Comparison of ENCODE assay signal across 8 cellular contexts in the genomic region with DNA sequence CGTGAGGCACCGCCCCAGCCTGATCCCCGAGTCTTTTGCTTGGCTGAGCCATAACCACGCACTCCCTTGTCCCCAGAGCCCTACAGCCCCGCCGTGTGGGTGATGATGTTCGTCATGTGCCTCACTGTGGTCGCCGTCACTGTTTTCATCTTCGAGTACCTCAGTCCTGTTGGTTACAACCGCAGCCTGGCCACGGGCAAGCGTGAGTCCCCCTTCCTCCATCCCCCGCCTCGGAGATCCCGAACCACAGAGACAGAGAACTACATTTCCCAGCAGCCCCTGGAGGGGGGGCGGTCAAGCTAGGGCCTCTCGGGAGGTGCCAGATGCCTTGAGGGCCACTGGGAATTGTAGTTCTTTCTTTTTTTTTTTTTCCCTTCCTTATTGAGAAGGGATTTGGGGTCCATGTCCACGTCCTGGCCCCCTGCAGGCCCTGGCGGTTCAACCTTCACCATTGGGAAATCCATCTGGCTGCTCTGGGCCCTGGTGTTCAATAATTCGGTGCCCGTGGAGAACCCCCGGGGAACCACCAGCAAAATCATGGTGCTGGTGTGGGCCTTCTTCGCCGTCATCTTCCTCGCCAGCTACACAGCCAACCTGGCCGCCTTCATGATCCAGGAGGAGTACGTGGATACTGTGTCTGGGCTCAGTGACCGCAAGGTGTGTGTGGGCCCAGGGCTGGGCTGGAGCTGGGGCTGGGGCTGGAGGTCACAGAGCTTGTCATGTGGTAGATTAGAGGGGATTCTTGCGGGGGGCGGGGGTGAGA. TPM values are rescaled to one million over a fixed set of nuclear protein-coding genes. Genes with fewer than 3 reads are reported as not detected.
DNase-seq lines count a peak whose midpoint lies in the region; ATAC-seq and TF ChIP-seq lines count a peak whose summit lies in the region.

No MANE protein-coding gene starts in this region.

- 72% methylated on average over 31 of the region's 31 CpGs for WGBS in right cardiac atrium
- 88% methylated on average over 30 of the region's 31 CpGs for WGBS in suprapubic skin

- H4K20me1 ChIP-seq in OCI-LY3 (ENCODE audit: insufficient read depth, low read length) = no peaks in the 10 kb centered on the region

- ATAC-seq in GM21528 (IDR thresholded peaks at IDR 0.05; ENCODE audit: low FRiP score, unreplicated experiment) (peak; percentile 50), right cardiac atrium (peak; percentile 10 to 36)
- peak; percentile 81 to 85 for ATAC-seq in activated T-cell treated with anti-CD3 and anti-CD28 coated beads, Interleukin-2, amount 50 U/mL, for 72 hours (replicated peaks in 1 of 2)

- H3K4me1 ChIP-seq in OCI-LY3 (ENCODE audit: low read length) = peaks cover 5% of the 10 kb centered on the region
- no peaks in the 10 kb centered on the region for H3K4me1 ChIP-seq in right cardiac atrium (ENCODE audit: control insufficient read depth, insufficient read depth, low read length)
- H3K4me1 ChIP-seq in suprapubic skin = peaks cover 19% of the 10 kb centered on the region

- H3K4me1 Mint-ChIP-seq in CD14-positive monocyte (peaks cover 29% of the 10 kb centered on the region), chondrocyte (ENCODE audit: low read depth) (peaks cover 13% of the 10 kb centered on the region)
- peaks cover 36% of the 10 kb centered on the region for H3K4me1 Mint-ChIP-seq in activated T-cell treated with anti-CD3 and anti-CD28 coated beads, Interleukin-2, amount 50 U/mL, for 72 hours (ENCODE audit: low read depth)

- H3K4me3 ChIP-seq in OCI-LY3 (ENCODE audit: low read length) (peak overlapping the region; percentile 68), right cardiac atrium (ENCODE audit: low read length) (no peak overlapping the region), suprapubic skin (no peak overlapping the region)

- H3K27me3 Mint-ChIP-seq in CD14-positive monocyte (ENCODE audit: low read depth in 3 of 3) = peaks cover 10 to 24% (median 13%) of the 10 kb centered on the region in 3 donors
- peaks cover 15% of the 10 kb centered on the region for H3K27me3 Mint-ChIP-seq in activated T-cell treated with anti-CD3 and anti-CD28 coated beads, Interleukin-2, amount 50 U/mL, for 72 hours (ENCODE audit: low read depth)
- H3K27me3 Mint-ChIP-seq in chondrocyte (ENCODE audit: low read depth) = no peaks in the 10 kb centered on the region

- H3K36me3 ChIP-seq in OCI-LY3 (replicated peaks; ENCODE audit: low read depth, low read length) (no peaks in the 10 kb centered on the region), suprapubic skin (no peaks in the 10 kb centered on the region)

- TF ChIP-seq CTCF in CD14-positive monocyte (IDR thresholded peaks at IDR 0.05) (no peak), OCI-LY3 (IDR thresholded peaks at IDR 0.05; ENCODE audit: low read depth, low read length) (no peak), suprapubic skin (IDR thresholded peaks at IDR 0.05) (no peak), chondrocyte (IDR thresholded peaks at IDR 0.05) (no peak)

- H3K36me3 Mint-ChIP-seq in CD14-positive monocyte = peaks cover 0 to 4% of the 10 kb centered on the region in 2 donors
- no peaks in the 10 kb centered on the region for H3K36me3 Mint-ChIP-seq in activated T-cell treated with anti-CD3 and anti-CD28 coated beads, Interleukin-2, amount 50 U/mL, for 72 hours (ENCODE audit: insufficient read depth in 2 of 2)
- H3K36me3 Mint-ChIP-seq in chondrocyte (ENCODE audit: low read depth) = peaks cover 3% of the 10 kb centered on the region

- peak overlapping the region; percentile 12; the same call in 1 of the 2 replicates for H3K9ac ChIP-seq in OCI-LY3 (ENCODE audit: low read length)

- DNase-seq in CD14-positive monocyte (ENCODE audit: low spot score) (peak; percentile 66), right cardiac atrium (peak; percentile 41 to 79 (median 77)), suprapubic skin (ENCODE audit: low spot score in 2 of 2) (no peak), chondrocyte (ENCODE audit: low spot score) (no peak)
- peak; percentile 83 to 89 for DNase-seq in activated T-cell treated with anti-CD3 and anti-CD28 coated beads, Interleukin-2, amount 50 U/mL, for 72 hours
- peak; percentile 63 to 75 for DNase-seq in stimulated activated CD4-positive, alpha-beta T cell treated with anti-CD3 and anti-CD28 coated beads, Interleukin-4, amount 100 ng/mL, for 48 hours (ENCODE audit: low read depth in 2 of 2)

- H2AFZ ChIP-seq in OCI-LY3 (ENCODE audit: low read depth, low read length) = peak overlapping the region; percentile 48

- H3K27ac ChIP-seq in OCI-LY3 (ENCODE audit: low read length) (no peak overlapping the region), right cardiac atrium (ENCODE audit: low read length) (no peak overlapping the region), suprapubic skin (no peak overlapping the region)

- no peak for TF ChIP-seq EP300 in suprapubic skin (IDR thresholded peaks at IDR 0.05)

- peak overlapping the region in 6 of 7 donors; percentile 21 to 87 (median 56) for H3K27ac Mint-ChIP-seq in CD14-positive monocyte
- peak overlapping the region; percentile 78 for H3K27ac Mint-ChIP-seq in activated T-cell treated with anti-CD3 and anti-CD28 coated beads, Interleukin-2, amount 50 U/mL, for 72 hours
- H3K27ac Mint-ChIP-seq in chondrocyte (ENCODE audit: unreplicated experiment) = no peak overlapping the region

- no peak for TF ChIP-seq POLR2A in suprapubic skin (IDR thresholded peaks at IDR 0.05)

- intact Hi-C loops in CD14-positive monocyte (cut with micrococcal nuclease) (no loop called here), right cardiac atrium (cut with DNase I) (no loop called here)

- peaks cover 0 to 9% (median 1%) of the 10 kb centered on the region in 7 donors for H3K9me3 Mint-ChIP-seq in CD14-positive monocyte
- no peaks in the 10 kb centered on the region for H3K9me3 Mint-ChIP-seq in activated T-cell treated with anti-CD3 and anti-CD28 coated beads, Interleukin-2, amount 50 U/mL, for 72 hours
- no peaks in the 10 kb centered on the region for H3K9me3 Mint-ChIP-seq in chondrocyte (ENCODE audit: low read depth)

- H3K27me3 ChIP-seq in OCI-LY3 (ENCODE audit: low read depth, low read length) (no peaks in the 10 kb centered on the region), right cardiac atrium (ENCODE audit: control insufficient read depth, insufficient read depth) (no peaks in the 10 kb centered on the region), suprapubic skin (no peaks in the 10 kb centered on the region)

- H3K4me3 Mint-ChIP-seq in CD14-positive monocyte (peak overlapping the region; percentile 75 to 92), chondrocyte (ENCODE audit: unreplicated experiment) (no peak overlapping the region)
- peak overlapping the region; percentile 80 for H3K4me3 Mint-ChIP-seq in activated T-cell treated with anti-CD3 and anti-CD28 coated beads, Interleukin-2, amount 50 U/mL, for 72 hours

- H3K9me3 ChIP-seq in OCI-LY3 (ENCODE audit: insufficient read depth, low read length) (no peaks in the 10 kb centered on the region), right cardiac atrium (ENCODE audit: control insufficient read depth, low read length) (no peaks in the 10 kb centered on the region), suprapubic skin (no peaks in the 10 kb centered on the region)

- peak overlapping the region; percentile 47 for H3K4me2 ChIP-seq in OCI-LY3 (ENCODE audit: low read length)

- H3K79me2 ChIP-seq in OCI-LY3 (ENCODE audit: low read length) = no peaks in the 10 kb centered on the region

RNA-seq across cellular contexts. Expression of a gene that starts 25.9 kb away (rescaled TPM):
- polyA plus RNA-seq in CD14-positive monocyte = under 1 TPM in 1 of 2 donors, not detected in 1; 0.13 TPM
- under 1 TPM; 0.39 to 0.46 TPM for total RNA-seq in activated T-cell treated with anti-CD3 and anti-CD28 coated beads, Interleukin-2, amount 50 U/mL, for 72 hours
- total RNA-seq in right cardiac atrium = under 1 TPM; 0.31 to 0.45 (median 0.41) TPM
- 0.18 TPM for polyA plus RNA-seq in right cardiac atrium
- total RNA-seq in suprapubic skin = 1 to 10 TPM in 2 of 4 donors, under 1 TPM in 2; 0.38 to 1.4 (median 0.94) TPM
- 2.4 to 5.1 TPM (median 4.9 TPM) in 3 replicates for total RNA-seq in chondrocyte

RNA-seq across cellular contexts. Expression of a gene that starts 26.4 kb away (rescaled TPM):
- 10 to 100 TPM in 1 of 2 donors, 1 to 10 TPM in 1; 10.0 to 13.9 TPM for polyA plus RNA-seq in CD14-positive monocyte
- total RNA-seq in activated T-cell treated with anti-CD3 and anti-CD28 coated beads, Interleukin-2, amount 50 U/mL, for 72 hours = 10 to 100 TPM; 27.0 to 38.2 TPM
- total RNA-seq in right cardiac atrium = 10 to 100 TPM; 16.0 to 20.4 (median 17.3) TPM
- 7.2 TPM for polyA plus RNA-seq in right cardiac atrium
- total RNA-seq in suprapubic skin = 10 to 100 TPM; 24.5 to 53.4 (median 40.1) TPM
- total RNA-seq in chondrocyte = 20.7 to 31.8 TPM (median 23.6 TPM) in 3 replicates

RNA-seq across cellular contexts. Expression of a gene that starts 28.0 kb away (rescaled TPM):
- polyA plus RNA-seq in CD14-positive monocyte = 10 to 100 TPM; 42.0 to 51.3 TPM
- 100 to 1,000 TPM; 101 to 103 TPM for total RNA-seq in activated T-cell treated with anti-CD3 and anti-CD28 coated beads, Interleukin-2, amount 50 U/mL, for 72 hours
- total RNA-seq in right cardiac atrium = 100 to 1,000 TPM in 1 of 4 donors, 10 to 100 TPM in 3; 82.3 to 101 (median 90.1) TPM
- 82.4 TPM for polyA plus RNA-seq in right cardiac atrium
- total RNA-seq in suprapubic skin = 10 to 100 TPM; 77.3 to 94.1 (median 87.7) TPM
- total RNA-seq in chondrocyte = 251 to 261 TPM (median 251 TPM) in 3 replicates

RNA-seq across cellular contexts. Expression of a gene that starts 36.0 kb away (rescaled TPM):
- polyA plus RNA-seq in CD14-positive monocyte (under 1 TPM in 1 of 2 donors, not detected in 1; 0.09 TPM), right cardiac atrium (0.16 TPM)
- total RNA-seq in activated T-cell treated with anti-CD3 and anti-CD28 coated beads, Interleukin-2, amount 50 U/mL, for 72 hours = 1 to 10 TPM; 3.2 to 5.0 TPM
- total RNA-seq in right cardiac atrium (under 1 TPM; 0.20 to 0.75 (median 0.23) TPM), suprapubic skin (1 to 10 TPM; 4.2 to 4.7 (median 4.6) TPM), chondrocyte (0.90 to 1.1 TPM (median 0.95 TPM) in 3 replicates)

RNA-seq across cellular contexts. Expression of a gene that starts 49.8 kb away (rescaled TPM):
- polyA plus RNA-seq in CD14-positive monocyte (10 to 100 TPM; 21.3 to 21.7 TPM), right cardiac atrium (27.4 TPM)
- 10 to 100 TPM; 59.4 to 68.3 TPM for total RNA-seq in activated T-cell treated with anti-CD3 and anti-CD28 coated beads, Interleukin-2, amount 50 U/mL, for 72 hours
- total RNA-seq in right cardiac atrium (10 to 100 TPM; 26.0 to 35.0 (median 29.2) TPM), suprapubic skin (10 to 100 TPM; 54.9 to 86.5 (median 63.2) TPM), chondrocyte (68.7 to 76.7 TPM (median 69.9 TPM) in 3 replicates)

Comparison
In these comparisons a context has a peak if more than half of its experiments do, and no peak if none do; other contexts are left out.
1. DNase-seq: peak in CD14-positive monocyte (single experiment), activated T-cell treated with anti-CD3 and anti-CD28 coated beads, Interleukin-2, amount 50 U/mL, for 72 hours (2 of 2), right cardiac atrium (3 of 3) and stimulated activated CD4-positive, alpha-beta T cell treated with anti-CD3 and anti-CD28 coated beads, Interleukin-4, amount 100 ng/mL, for 48 hours (2 of 2); none in suprapubic skin (0 of 2) and chondrocyte (single experiment).
2. ATAC-seq: peak in every context shown above with its lines; median percentile 83 in activated T-cell treated with anti-CD3 and anti-CD28 coated beads, Interleukin-2, amount 50 U/mL, for 72 hours; 50 in GM21528; 23 in right cardiac atrium.